Comparison of ENCODE assay signal across 20 cellular contexts in the genomic region with DNA sequence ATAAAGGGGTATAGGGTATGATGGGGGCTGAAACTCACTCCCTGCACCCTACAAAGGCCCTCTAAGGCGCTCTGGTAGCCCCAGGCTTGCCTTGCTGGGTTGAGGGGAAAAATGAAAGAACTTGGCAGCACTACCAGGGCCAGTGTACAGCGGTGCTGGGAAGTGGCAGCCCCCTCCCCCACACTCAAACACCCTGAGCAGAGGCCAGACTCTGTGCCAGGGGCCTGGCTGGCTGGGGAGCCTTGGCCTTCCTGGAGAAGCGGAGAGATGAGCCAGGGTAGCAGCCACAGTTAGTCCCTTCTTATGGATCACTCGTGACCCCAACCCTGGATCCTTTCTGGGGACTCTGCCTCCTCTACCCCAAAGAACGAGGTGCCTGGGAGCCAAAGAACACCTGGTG. TPM values are rescaled to one million over a fixed set of nuclear protein-coding genes. Genes with fewer than 3 reads are reported as not detected.
DNase-seq lines count a peak whose midpoint lies in the region; ATAC-seq and TF ChIP-seq lines count a peak whose summit lies in the region.
"Had no signal": no experiment of that assay in that cellular context is flagged by ENCODE, and none has a peak within 500 bp of the region (broad histone marks: within the 10 kb centered on the region; RNA-seq: fewer than 3 reads in every experiment).

No MANE protein-coding gene starts in this region.

- no peaks in the 10 kb centered on the region for H3K36me3 ChIP-seq in Loucy (ENCODE audit: insufficient read depth, low read length)
- peaks cover 0 to 11% (median 0%) of the 10 kb centered on the region in 6 donors for H3K36me3 ChIP-seq in spleen
- H3K36me3 ChIP-seq: HAP-1, upper lobe of right lung had no signal

- H3K9me3 Mint-ChIP-seq in T-helper 1 cell treated with Interleukin-12 subunit alpha and Interleukin-12 subunit beta and Interleukin-4 antibody, amounts not matched to agents 30 μg/mL and 1 μg/mL, for 36 hours = no peaks in the 10 kb centered on the region
- no peaks in the 10 kb centered on the region for H3K9me3 Mint-ChIP-seq in central memory CD8-positive, alpha-beta T cell
- no peaks in the 10 kb centered on the region for H3K9me3 Mint-ChIP-seq in stimulated activated naive CD8-positive, alpha-beta T cell treated with anti-CD3 and anti-CD28 coated beads, Interleukin-15, amount 100 ng/mL, for 72 hours
- H3K9me3 Mint-ChIP-seq: effector memory CD8-positive, alpha-beta T cell had no signal

- H3K36me3 Mint-ChIP-seq in T-helper 1 cell treated with Interleukin-12 subunit alpha and Interleukin-12 subunit beta and Interleukin-4 antibody, amounts not matched to agents 30 μg/mL and 1 μg/mL, for 36 hours (ENCODE audit: low read depth) = no peaks in the 10 kb centered on the region
- H3K36me3 Mint-ChIP-seq in central memory CD8-positive, alpha-beta T cell (ENCODE audit: insufficient read depth) = peaks cover 8% of the 10 kb centered on the region

- no peaks in the 10 kb centered on the region for H3K9me2 ChIP-seq in Loucy (replicated peaks; ENCODE audit: low read depth, low read length)

- H3K4me3 ChIP-seq in Loucy (ENCODE audit: low read length, poor library complexity, severe bottlenecking) (no peak overlapping the region), spleen (no peak overlapping the region)
- H3K4me3 ChIP-seq: SK-N-MC, smooth muscle cell, upper lobe of right lung had no signal

- 70 to 88% (median 82%) methylated on average over 2 to 5 of the region's 5 CpGs for WGBS in spleen, 5 donors

- H3K27ac Mint-ChIP-seq in T-helper 1 cell treated with Interleukin-12 subunit alpha and Interleukin-12 subunit beta and Interleukin-4 antibody, amounts not matched to agents 30 μg/mL and 1 μg/mL, for 36 hours = no peak overlapping the region
- no peak overlapping the region for H3K27ac Mint-ChIP-seq in central memory CD8-positive, alpha-beta T cell (ENCODE audit: low read depth)
- H3K27ac Mint-ChIP-seq in stimulated activated naive CD8-positive, alpha-beta T cell treated with anti-CD3 and anti-CD28 coated beads, Interleukin-15, amount 100 ng/mL, for 72 hours = peak overlapping the region in 1 of 2 donors; percentile 42

- H3K27me3 Mint-ChIP-seq in T-helper 1 cell treated with Interleukin-12 subunit alpha and Interleukin-12 subunit beta and Interleukin-4 antibody, amounts not matched to agents 30 μg/mL and 1 μg/mL, for 36 hours (ENCODE audit: low read depth) = no peaks in the 10 kb centered on the region
- H3K27me3 Mint-ChIP-seq in central memory CD8-positive, alpha-beta T cell = no peaks in the 10 kb centered on the region
- no peaks in the 10 kb centered on the region for H3K27me3 Mint-ChIP-seq in stimulated activated naive CD8-positive, alpha-beta T cell treated with anti-CD3 and anti-CD28 coated beads, Interleukin-15, amount 100 ng/mL, for 72 hours
- H3K27me3 Mint-ChIP-seq: effector memory CD8-positive, alpha-beta T cell had no signal

- peaks cover 41% of the 10 kb centered on the region for H3K79me2 ChIP-seq in Loucy (ENCODE audit: insufficient read depth, low read length)

- peaks cover 47% of the 10 kb centered on the region for H3K4me1 ChIP-seq in Loucy (ENCODE audit: insufficient read depth, low read length, poor library complexity, severe bottlenecking)
- peaks cover 27 to 86% (median 62%) of the 10 kb centered on the region in 6 donors for H3K4me1 ChIP-seq in spleen

- peak overlapping the region; percentile 3 for H3K9ac ChIP-seq in Loucy (ENCODE audit: low read depth, low read length, poor library complexity, severe bottlenecking)

- H3K27ac ChIP-seq in spleen = peak overlapping the region in 6 of 8 donors; percentile 91 to 98 (median 96)
- H3K27ac ChIP-seq: SK-N-MC, upper lobe of right lung had no signal

- no peak overlapping the region for H2AFZ ChIP-seq in Loucy (ENCODE audit: low read length)

- no peaks in the 10 kb centered on the region for H4K20me1 ChIP-seq in Loucy (ENCODE audit: insufficient read depth, low read length, poor library complexity, severe bottlenecking)

- no peak for TF ChIP-seq POLR2A in spleen (IDR thresholded peaks at IDR 0.05)

- intact Hi-C loops in spleen (cut with DNase I; ENCODE audit: low total_unique reads) = no loop called here

- H3K27me3 ChIP-seq in Loucy (ENCODE audit: insufficient read depth, low read length, poor library complexity, severe bottlenecking) = no peaks in the 10 kb centered on the region
- H3K27me3 ChIP-seq in spleen (replicated peaks in 1 of 7) = no peaks in the 10 kb centered on the region
- H3K27me3 ChIP-seq: upper lobe of right lung had no signal

- TF ChIP-seq CTCF in Loucy (conservative IDR thresholded peaks at IDR 0.05; ENCODE audit: low read length) = no peak
- TF ChIP-seq CTCF in spleen (IDR thresholded peaks at IDR 0.05 in 8 of 11, conservative IDR thresholded peaks at IDR 0.05 in 3 of 11) = no peak

- H3K9me3 ChIP-seq in Loucy (ENCODE audit: insufficient read depth, low read depth, low read length) (no peaks in the 10 kb centered on the region), spleen (no peaks in the 10 kb centered on the region)
- H3K9me3 ChIP-seq: HAP-1, upper lobe of right lung had no signal

- peak overlapping the region; percentile 97 for H3K4me2 ChIP-seq in Loucy (ENCODE audit: low read depth, low read length, poor library complexity, severe bottlenecking)
- H3K4me2 ChIP-seq: smooth muscle cell had no signal

- peak overlapping the region; percentile 21 for H3K4me3 Mint-ChIP-seq in T-helper 1 cell treated with Interleukin-12 subunit alpha and Interleukin-12 subunit beta and Interleukin-4 antibody, amounts not matched to agents 30 μg/mL and 1 μg/mL, for 36 hours
- peak overlapping the region; percentile 86 for H3K4me3 Mint-ChIP-seq in central memory CD8-positive, alpha-beta T cell
- peak overlapping the region in 1 of 2 donors; percentile 95 for H3K4me3 Mint-ChIP-seq in stimulated activated naive CD8-positive, alpha-beta T cell treated with anti-CD3 and anti-CD28 coated beads, Interleukin-15, amount 100 ng/mL, for 72 hours

- peaks cover 29% of the 10 kb centered on the region for H3K4me1 Mint-ChIP-seq in T-helper 1 cell treated with Interleukin-12 subunit alpha and Interleukin-12 subunit beta and Interleukin-4 antibody, amounts not matched to agents 30 μg/mL and 1 μg/mL, for 36 hours (ENCODE audit: low read depth)
- H3K4me1 Mint-ChIP-seq in central memory CD8-positive, alpha-beta T cell = peaks cover 31% of the 10 kb centered on the region
- peaks cover 55% of the 10 kb centered on the region for H3K4me1 Mint-ChIP-seq in stimulated activated naive CD8-positive, alpha-beta T cell treated with anti-CD3 and anti-CD28 coated beads, Interleukin-15, amount 100 ng/mL, for 72 hours

- H3F3A ChIP-seq in Loucy (ENCODE audit: low read depth) = peaks cover 4% of the 10 kb centered on the region; the same call in 1 of the 2 replicates

- ATAC-seq in central memory CD8-positive, alpha-beta T cell (replicated peaks; ENCODE audit: extremely low read depth, poor library complexity, severe bottlenecking) = no peak
- ATAC-seq in stimulated activated naive CD8-positive, alpha-beta T cell treated with anti-CD3 and anti-CD28 coated beads, Interleukin-15, amount 100 ng/mL, for 72 hours = no peak
- ATAC-seq: effector memory CD8-positive, alpha-beta T cell; upper lobe of right lung had no signal

- no peak for DNase-seq in T-helper 1 cell
- no peak for DNase-seq in central memory CD8-positive, alpha-beta T cell (ENCODE audit: low spot score in 2 of 2)
- DNase-seq in spleen = no peak
- no peak for DNase-seq in stimulated activated naive CD8-positive, alpha-beta T cell treated with anti-CD3 and anti-CD28 coated beads, Interleukin-15, amount 100 ng/mL, for 72 hours
- no peak for DNase-seq in DMS 273 treated with DMSO at 0.1 percent for 48 hours (lab: John Stamatoyannopoulos, UW)
- no peak for DNase-seq in NCI-H187 (lab: John Stamatoyannopoulos, UW)
- DNase-seq: effector memory CD8-positive, alpha-beta T cell; EL; NCI-H1105; NCI-H524; upper lobe of right lung had no signal

RNA-seq across cellular contexts. Expression of a gene that starts 2.7 kb away (rescaled TPM):
- total RNA-seq in spleen = 100 to 1,000 TPM in 3 of 7 donors, 10 to 100 TPM in 4; 48.5 to 192 (median 66.6) TPM
- polyA plus RNA-seq in spleen = 100 to 1,000 TPM in 1 of 3 donors, 10 to 100 TPM in 2; 94.6 to 123 (median 95.1) TPM

RNA-seq across cellular contexts. Expression of a gene that starts 11.2 kb away (rescaled TPM):
- total RNA-seq in spleen = 10 to 100 TPM; 12.7 to 27.3 (median 21.3) TPM
- polyA plus RNA-seq in spleen = 1 to 10 TPM; 2.6 to 6.2 (median 3.0) TPM
- total RNA-seq: smooth muscle cell had no signal
- polyA plus RNA-seq: AG04450, smooth muscle cell had no signal

RNA-seq across cellular contexts. Expression of a gene that starts 13.8 kb away (rescaled TPM):
- total RNA-seq in spleen = not detected
- polyA plus RNA-seq in spleen = under 1 TPM in 1 of 3 donors, not detected in 2; 0.10 TPM
- total RNA-seq: glomerular endothelial cell, HT-29, kidney epithelial cell, smooth muscle cell, upper lobe of right lung had no signal
- polyA plus RNA-seq: AG04450 had no signal

RNA-seq across cellular contexts. Expression of a gene that starts 16.5 kb away (rescaled TPM):
- 10 to 100 TPM; 72.2 to 95.8 (median 88.1) TPM for total RNA-seq in spleen
- polyA plus RNA-seq in spleen = 100 to 1,000 TPM; 135 to 146 (median 141) TPM

RNA-seq across cellular contexts. Expression of a gene that starts 23.1 kb away (rescaled TPM):
- total RNA-seq in spleen = 100 to 1,000 TPM in 4 of 7 donors, 10 to 100 TPM in 3; 68.1 to 143 (median 117) TPM
- polyA plus RNA-seq in spleen = 10 to 100 TPM; 40.5 to 70.8 (median 53.7) TPM
